ENCODE assay signal across 1 cellular context in the genomic region with DNA sequence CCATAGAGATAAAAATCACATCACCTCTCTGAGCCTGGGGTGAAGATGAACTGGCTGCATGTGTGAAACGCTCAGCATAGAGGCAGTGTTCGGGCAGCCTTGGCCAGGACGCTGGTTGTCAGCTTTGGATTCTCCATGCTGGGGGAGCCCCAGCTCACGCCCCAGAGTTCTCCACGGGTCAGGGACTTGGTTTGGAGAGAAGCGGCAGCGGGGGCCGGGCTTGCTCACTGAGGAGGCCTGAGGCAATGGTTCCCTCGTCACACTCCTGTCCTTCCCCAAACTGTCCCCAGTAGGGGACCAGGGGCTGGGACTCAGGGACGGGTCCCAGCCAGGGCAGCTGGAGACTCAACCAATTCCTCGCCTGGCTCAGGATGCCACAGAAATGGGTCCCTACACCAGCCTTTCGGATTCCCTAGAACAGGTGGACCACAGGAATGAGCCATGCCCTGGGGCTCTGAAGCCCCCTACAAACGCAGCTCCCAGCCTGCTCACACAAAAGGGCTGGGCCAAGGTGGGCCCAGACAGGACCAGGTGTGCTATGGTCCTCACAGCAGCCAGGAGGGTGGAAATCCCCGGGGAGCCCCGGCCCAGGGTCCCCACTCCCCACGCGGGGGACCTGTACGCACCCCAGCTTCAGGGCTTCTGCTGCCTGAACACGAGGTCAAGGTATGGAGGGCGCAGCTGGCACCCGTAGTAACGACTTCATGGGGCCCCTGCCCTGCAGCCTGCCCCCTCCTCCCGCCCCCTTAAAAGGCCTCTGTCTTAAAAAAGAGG.
TF ChIP-seq lines count a peak whose summit lies in the region.

No MANE protein-coding gene starts in this region.

TF ChIP-seq in H1, 55 proteins besides CTCF, POLR2A, EP300 and RAD21:
- TF ChIP-seq TEAD4 (IDR thresholded peaks at IDR 0.05; ENCODE audit: low read depth, low read length) (no peak), YY1 (IDR thresholded peaks at IDR 0.05; ENCODE audit: low read depth, low read length) (no peak), POU5F1 (IDR thresholded peaks at IDR 0.05; ENCODE audit: low read depth, low read length) (no peak), POLR2AphosphoS5 (IDR thresholded peaks at IDR 0.05; ENCODE audit: low read depth, low read length) (no peak), SP1 (IDR thresholded peaks at IDR 0.05; ENCODE audit: low read depth, low read length) (no peak), CTBP2 (IDR thresholded peaks at IDR 0.05; ENCODE audit: borderline replicate concordance, insufficient read depth, insufficient read length, low read length) (no peak), EZH2 (IDR thresholded peaks at IDR 0.05; ENCODE audit: low read depth, low read length, severe bottlenecking) (no peak), CEBPB (IDR thresholded peaks at IDR 0.05; ENCODE audit: low read depth, low read length) (no peak), RNF2 (IDR thresholded peaks at IDR 0.05; ENCODE audit: borderline replicate concordance, low read depth, low read length, missing control alignments, poor library complexity, severe bottlenecking) (no peak), SIX5 (IDR thresholded peaks at IDR 0.05; ENCODE audit: low read depth, low read length) (no peak)
- TF ChIP-seq, protein P1, sequence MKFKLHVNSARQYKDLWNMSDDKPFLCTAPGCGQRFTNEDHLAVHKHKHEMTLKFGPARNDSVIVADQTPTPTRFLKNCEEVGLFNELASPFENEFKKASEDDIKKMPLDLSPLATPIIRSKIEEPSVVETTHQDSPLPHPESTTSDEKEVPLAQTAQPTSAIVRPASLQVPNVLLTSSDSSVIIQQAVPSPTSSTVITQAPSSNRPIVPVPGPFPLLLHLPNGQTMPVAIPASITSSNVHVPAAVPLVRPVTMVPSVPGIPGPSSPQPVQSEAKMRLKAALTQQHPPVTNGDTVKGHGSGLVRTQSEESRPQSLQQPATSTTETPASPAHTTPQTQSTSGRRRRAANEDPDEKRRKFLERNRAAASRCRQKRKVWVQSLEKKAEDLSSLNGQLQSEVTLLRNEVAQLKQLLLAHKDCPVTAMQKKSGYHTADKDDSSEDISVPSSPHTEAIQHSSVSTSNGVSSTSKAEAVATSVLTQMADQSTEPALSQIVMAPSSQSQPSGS (IDR thresholded peaks at IDR 0.05; ENCODE audit: low read length) = no peak
- TF ChIP-seq, protein P2, sequence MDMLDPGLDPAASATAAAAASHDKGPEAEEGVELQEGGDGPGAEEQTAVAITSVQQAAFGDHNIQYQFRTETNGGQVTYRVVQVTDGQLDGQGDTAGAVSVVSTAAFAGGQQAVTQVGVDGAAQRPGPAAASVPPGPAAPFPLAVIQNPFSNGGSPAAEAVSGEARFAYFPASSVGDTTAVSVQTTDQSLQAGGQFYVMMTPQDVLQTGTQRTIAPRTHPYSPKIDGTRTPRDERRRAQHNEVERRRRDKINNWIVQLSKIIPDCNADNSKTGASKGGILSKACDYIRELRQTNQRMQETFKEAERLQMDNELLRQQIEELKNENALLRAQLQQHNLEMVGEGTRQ (IDR thresholded peaks at IDR 0.05; ENCODE audit: low read length) = no peak
